16 cellular contexts compared by ENCODE assay signal in the genomic region with DNA sequence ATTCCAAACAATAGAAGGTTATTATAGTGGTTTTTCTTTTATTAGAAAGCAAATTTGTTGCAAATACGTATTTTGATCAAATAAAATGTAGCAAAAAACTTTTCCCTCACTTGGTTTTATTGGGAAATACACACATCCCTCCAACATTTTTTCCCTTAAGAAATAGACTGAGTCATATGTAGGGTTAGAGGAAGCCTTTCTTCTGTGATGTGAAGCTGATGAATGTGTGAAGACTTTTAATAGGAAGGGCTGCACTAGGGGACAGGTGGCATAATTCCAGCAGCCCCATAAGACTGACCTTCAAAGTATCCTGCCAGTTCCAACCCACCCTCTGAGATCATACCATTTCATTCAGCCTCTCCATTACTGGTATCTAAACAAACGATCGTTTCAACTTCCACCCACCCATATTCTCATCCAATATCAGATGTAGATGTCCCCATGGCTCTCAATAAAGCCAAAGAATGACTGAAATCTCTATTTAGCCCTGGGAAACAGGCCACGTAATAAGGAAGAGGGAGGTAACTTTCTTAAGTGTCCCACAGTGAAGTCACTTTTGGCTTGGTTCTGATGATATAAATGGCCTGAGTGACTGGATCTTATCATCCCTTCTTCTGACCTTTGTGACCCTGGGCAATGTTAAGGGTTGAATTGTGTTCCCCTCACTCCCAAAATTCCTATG.
"Had no signal": no experiment of that assay in that cellular context is flagged by ENCODE, and none has a peak within 500 bp of the region (broad histone marks: within the 10 kb centered on the region; RNA-seq: fewer than 3 reads in every experiment).

No MANE protein-coding gene starts in this region.

- ATAC-seq: left colon; mucosa of descending colon; natural killer cell treated with Interleukin-12 subunit alpha and Interleukin-12 subunit beta and Interleukin-15 and Interleukin-18, amount 100 ng/mL, for 72 hours; stimulated activated naive CD8-positive, alpha-beta T cell treated with anti-CD3 and anti-CD28 coated beads, Interleukin-15, amount 100 ng/mL, for 72 hours had no signal

- H3K4me1 ChIP-seq: sigmoid colon, thyroid gland had no signal

- H3K36me3 ChIP-seq: brain microvascular endothelial cell, sigmoid colon, thyroid gland had no signal

- H3K27me3 ChIP-seq: brain microvascular endothelial cell, dorsolateral prefrontal cortex, sigmoid colon, thyroid gland had no signal

- H3K9me3 ChIP-seq: mucosa of descending colon, sigmoid colon, thyroid gland had no signal

- H3K27ac ChIP-seq: brain microvascular endothelial cell, dorsolateral prefrontal cortex, thyroid gland had no signal

- H3K4me3 ChIP-seq: dorsolateral prefrontal cortex, mucosa of descending colon, sigmoid colon, thyroid gland had no signal

- DNase-seq: activated CD4-positive, alpha-beta T cell treated with anti-CD3 and anti-CD28 coated beads, Interleukin-2, amount 10 ng/mL, durations not matched to agents 7 days and 5 days; activated CD4-positive, CD25-positive, alpha-beta regulatory T cell; activated naive CD4-positive, alpha-beta T cell treated with anti-CD3 and anti-CD28 coated beads, Interleukin-2, amount 50 U/mL, for 16 hours; amygdala; brain microvascular endothelial cell; dorsolateral prefrontal cortex; immature natural killer cell; left colon; mammary epithelial cell; mucosa of descending colon; nucleus accumbens; sigmoid colon; stimulated activated CD4-positive, alpha-beta T cell treated with anti-CD3 and anti-CD28 coated beads, Interleukin-4, amount 100 ng/mL, for 4 hours; stimulated activated naive CD8-positive, alpha-beta T cell treated with anti-CD3 and anti-CD28 coated beads, Interleukin-15, amount 100 ng/mL, for 72 hours; thyroid gland had no signal
